14 cellular contexts compared by ENCODE assay signal in the genomic region with DNA sequence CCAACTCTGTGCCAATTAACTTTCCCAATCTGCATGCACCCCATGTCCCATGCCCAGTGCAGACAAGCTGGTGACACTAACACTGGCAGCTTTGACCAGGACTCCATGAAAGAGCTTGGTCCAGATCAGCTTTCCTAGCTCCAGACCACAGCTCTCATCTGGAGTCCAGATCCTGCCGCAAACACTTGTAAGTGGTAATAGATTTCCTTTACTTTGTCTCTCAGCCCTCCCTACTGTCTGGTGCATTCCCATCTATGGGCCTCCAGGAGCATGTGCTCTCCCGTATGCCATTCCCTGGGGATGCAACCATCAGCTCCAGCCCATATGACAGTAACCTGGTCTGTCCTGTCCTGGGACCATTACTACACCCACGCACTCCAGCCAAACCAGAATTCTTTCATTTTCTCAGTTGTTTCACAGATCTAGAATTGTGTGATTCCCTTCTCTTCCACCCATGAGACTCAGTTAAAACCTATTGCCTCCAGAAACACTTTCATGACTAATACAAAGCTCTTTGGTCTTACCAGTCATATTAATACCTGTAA. TPM values are rescaled to one million over a fixed set of nuclear protein-coding genes. Genes with fewer than 3 reads are reported as not detected.
"Had no signal": no experiment of that assay in that cellular context is flagged by ENCODE, and none has a peak within 500 bp of the region (broad histone marks: within the 10 kb centered on the region; RNA-seq: fewer than 3 reads in every experiment).

No MANE protein-coding gene starts in this region.

- H3K4me1 ChIP-seq: colonic mucosa had no signal

- H3K27ac Mint-ChIP-seq: activated CD4-positive, alpha-beta T cell treated with anti-CD3 and anti-CD28 coated beads, Interleukin-2, amount 10 ng/mL, durations not matched to agents 24 days and 14 days; activated naive CD4-positive, alpha-beta T cell treated with anti-CD3 and anti-CD28 coated beads for 36 hours; T-helper 17 cell; type B pancreatic cell; WTC11 had no signal

- H3K27me3 ChIP-seq: colonic mucosa, ovary, stomach had no signal

- H3K27ac ChIP-seq: colonic mucosa, ovary had no signal

- FAIRE-seq: endothelial cell of umbilical vein had no signal

- ATAC-seq: T-helper 17 cell, WTC11 had no signal

- H3K4me3 ChIP-seq: colonic mucosa, ovary, stomach had no signal

- H3K36me3 ChIP-seq: colonic mucosa, ovary, stomach had no signal

- H3K9me3 ChIP-seq: colonic mucosa, ovary, stomach had no signal

- H3K4me3 Mint-ChIP-seq: activated CD4-positive, alpha-beta T cell treated with anti-CD3 and anti-CD28 coated beads, Interleukin-2, amount 10 ng/mL, durations not matched to agents 24 days and 14 days; activated naive CD4-positive, alpha-beta T cell treated with anti-CD3 and anti-CD28 coated beads for 36 hours; T-helper 17 cell; type B pancreatic cell; WTC11 had no signal

- H3K27me3 Mint-ChIP-seq: type B pancreatic cell had no signal

- DNase-seq: activated CD4-positive, alpha-beta T cell treated with anti-CD3 and anti-CD28 coated beads, Interleukin-2, amount 10 ng/mL, durations not matched to agents 24 days and 14 days; activated naive CD4-positive, alpha-beta T cell treated with anti-CD3 and anti-CD28 coated beads for 36 hours; caudate nucleus; colonic mucosa; effector CD4-positive, alpha-beta T cell; hypothalamus; ovary; stimulated activated CD4-positive, alpha-beta T cell treated with anti-CD3 and anti-CD28 coated beads, Interleukin-15, amount 100 ng/mL, for 24 hours; stimulated activated CD4-positive, alpha-beta T cell treated with anti-CD3 and anti-CD28 coated beads, Interleukin-4, amount 100 ng/mL, for 24 hours; stomach; T-helper 17 cell had no signal

- H3K9me3 Mint-ChIP-seq: activated naive CD4-positive, alpha-beta T cell treated with anti-CD3 and anti-CD28 coated beads for 36 hours; WTC11 had no signal

- H3K36me3 Mint-ChIP-seq: type B pancreatic cell, WTC11 had no signal

RNA-seq across cellular contexts. Expression of a gene that starts 4.9 kb away (rescaled TPM):
- total RNA-seq: T-helper 17 cell had no signal
